ENCODE assay signal across 12 cellular contexts in genomic region chr6:131460603-131460995, GRCh38.
A peak's percentile ranks its signal among the peaks of the same experiment; 100 is the strongest.
DNase-seq lines count a peak whose midpoint lies in the region; ATAC-seq, FAIRE-seq and TF ChIP-seq lines count a peak whose summit lies in the region.
"Had no signal": no experiment of that assay in that cellular context is flagged by ENCODE, and none has a peak within 500 bp of the region (broad histone marks: within the 10 kb centered on the region; RNA-seq: fewer than 3 reads in every experiment).

No MANE protein-coding gene starts in this region.

- no peaks in the 10 kb centered on the region for H3K27me3 Mint-ChIP-seq in astrocyte (ENCODE audit: low read depth, unreplicated experiment)

- H3K4me3 ChIP-seq in astrocyte (ENCODE audit: insufficient read depth, low read depth, low read length) = no peak overlapping the region
- H3K4me3 ChIP-seq: SJSA1 had no signal

- TF ChIP-seq CTCF in astrocyte (IDR thresholded peaks at IDR 0.05; ENCODE audit: insufficient read depth, low read depth, low read length) = no peak

- no peak overlapping the region for H3K27ac Mint-ChIP-seq in astrocyte (ENCODE audit: unreplicated experiment)
- H3K27ac Mint-ChIP-seq: CD8-positive, alpha-beta T cell had no signal

- no peak overlapping the region for H3K27ac ChIP-seq in astrocyte (ENCODE audit: low read depth, low read length)
- H3K27ac ChIP-seq: SJSA1 had no signal

- H3K4me2 ChIP-seq in astrocyte (ENCODE audit: low read length) = peak overlapping the region; percentile 37

- no peak overlapping the region for H3K9ac ChIP-seq in astrocyte (ENCODE audit: low read length)

- H3K36me3 Mint-ChIP-seq in astrocyte (ENCODE audit: low read depth, unreplicated experiment) = no peaks in the 10 kb centered on the region
- H3K36me3 Mint-ChIP-seq: CD8-positive, alpha-beta T cell had no signal

- H4K20me1 ChIP-seq in astrocyte (ENCODE audit: insufficient read depth, low read length) = no peaks in the 10 kb centered on the region

- ATAC-seq in GM21786 (IDR thresholded peaks at IDR 0.05; ENCODE audit: unreplicated experiment) = no peak

- peaks cover 4% of the 10 kb centered on the region for H3K4me1 Mint-ChIP-seq in astrocyte (ENCODE audit: low read depth, unreplicated experiment)

- FAIRE-seq in astrocyte (lab: Jason Lieb, UNC) = no peak
- FAIRE-seq: D721Med had no signal

- H3K36me3 ChIP-seq in astrocyte (ENCODE audit: insufficient read depth, low read length) = no peaks in the 10 kb centered on the region
- H3K36me3 ChIP-seq: SJSA1 had no signal

- H3K9me3 ChIP-seq in astrocyte (ENCODE audit: insufficient read depth, low read depth, low read length) = no peaks in the 10 kb centered on the region
- H3K9me3 ChIP-seq: SJSA1 had no signal

- peaks cover 2% of the 10 kb centered on the region for H3K9me3 Mint-ChIP-seq in astrocyte (ENCODE audit: unreplicated experiment)
- H3K9me3 Mint-ChIP-seq: CD8-positive, alpha-beta T cell had no signal

- no peaks in the 10 kb centered on the region for H3K79me2 ChIP-seq in astrocyte (ENCODE audit: insufficient read depth, low read length)

- DNase-seq in MV-4-11 (lab: John Stamatoyannopoulos, UW) = peak; percentile 7
- peak; percentile 11 for DNase-seq in astrocyte (ENCODE audit: low read depth)
- DNase-seq in iris pigment epithelial cell (ENCODE audit: low read depth) = peak; percentile 4
- peak; percentile 25 for DNase-seq in renal cortical epithelial cell (ENCODE audit: low read depth)
- DNase-seq in activated naive CD4-positive, alpha-beta T cell treated with Interleukin-2 at 50 U/mL for 16 hours = no peak
- DNase-seq in NCI-H1105 (lab: John Stamatoyannopoulos, UW) = no peak
- DNase-seq in NCI-H2171 treated with DMSO at 0.1 percent for 48 hours (lab: John Stamatoyannopoulos, UW) = no peak
- DNase-seq: NCI-H2029 treated with DMSO at 0.1 percent for 48 hours had no signal

- no peaks in the 10 kb centered on the region for H3K4me1 ChIP-seq in astrocyte (ENCODE audit: insufficient read depth, low read length)
- H3K4me1 ChIP-seq: SJSA1 had no signal

- H3K4me3 Mint-ChIP-seq in astrocyte (ENCODE audit: unreplicated experiment) = no peak overlapping the region
- H3K4me3 Mint-ChIP-seq: CD8-positive, alpha-beta T cell had no signal

- H2AFZ ChIP-seq in astrocyte (ENCODE audit: low read depth, low read length) = no peak overlapping the region

- no peaks in the 10 kb centered on the region for H3K27me3 ChIP-seq in astrocyte (ENCODE audit: insufficient read depth, low read length)

Comparison
In these comparisons a context has a peak if more than half of its experiments do, and no peak if none do; other contexts are left out.
1. DNase-seq: peak in MV-4-11 (single experiment), astrocyte (single experiment), iris pigment epithelial cell (single experiment) and renal cortical epithelial cell (single experiment); none in activated naive CD4-positive, alpha-beta T cell treated with Interleukin-2 at 50 U/mL for 16 hours (single experiment), NCI-H1105 (single experiment) and NCI-H2171 treated with DMSO at 0.1 percent for 48 hours (single experiment).